ENCODE assay signal across 8 cellular contexts in genomic region chr2:199851499-199851816, GRCh38. TPM values are rescaled to one million over a fixed set of nuclear protein-coding genes. Genes with fewer than 3 reads are reported as not detected.
A peak's percentile ranks its signal among the peaks of the same experiment; 100 is the strongest.
DNase-seq lines count a peak whose midpoint lies in the region; ATAC-seq and TF ChIP-seq lines count a peak whose summit lies in the region.

No MANE protein-coding gene starts in this region.

- TF ChIP-seq CTCF in AG04449 (IDR thresholded peaks at IDR 0.05; ENCODE audit: insufficient read depth, low read length, missing control alignments) (no peak), foreskin keratinocyte (conservative IDR thresholded peaks at IDR 0.05) (no peak)

- H3K9ac ChIP-seq in HUES6 (ENCODE audit: low read length) (peak overlapping the region; percentile 32), muscle layer of colon (ENCODE audit: low read length) (peak overlapping the region; percentile 44)

- ATAC-seq in GM18505 (IDR thresholded peaks at IDR 0.05; ENCODE audit: unreplicated experiment), result no peak
- ATAC-seq in foreskin keratinocyte, result no peak
- ATAC-seq in HG03108 (IDR thresholded peaks at IDR 0.05; ENCODE audit: unreplicated experiment), result no peak

- DNase-seq in AG04449 (ENCODE audit: low read depth, low spot score) (no peak), cerebellum (ENCODE audit: low spot score) (peak; percentile 14), foreskin keratinocyte (no peak)
- no peak for DNase-seq in stimulated activated CD4-positive, alpha-beta T cell treated with anti-CD3 and anti-CD28 coated beads, Interleukin-4, amount 100 ng/mL, for 1 hour

- CTCF ChIA-PET in AG04449 (lab: Yijun Ruan, JAX), result interaction anchor here (1.3 kb wide), 1 partner anchor 9 kb away, joined by 5 read pairs; no protein-coding TSS in a partner anchor

- POLR2A ChIA-PET in AG04449 (lab: Yijun Ruan, JAX), result no interaction called here

- H3K36me3 ChIP-seq in HUES6 (ENCODE audit: control insufficient read depth, insufficient read depth, low read length) (no peaks in the 10 kb centered on the region), muscle layer of colon (ENCODE audit: insufficient read depth, low read length) (no peaks in the 10 kb centered on the region)

- H3K27me3 ChIP-seq in HUES6 (ENCODE audit: control insufficient read depth, insufficient read depth, low read length) (peaks cover 6% of the 10 kb centered on the region), muscle layer of colon (ENCODE audit: control insufficient read depth in 1 of 2, insufficient read depth in 2 of 2, low read length in 2 of 2) (no peaks in the 10 kb centered on the region), foreskin keratinocyte (peaks cover 8% of the 10 kb centered on the region)

- H3K4me3 ChIP-seq in AG04449 (ENCODE audit: low read depth, low read length) (peak overlapping the region; percentile 61), HUES6 (ENCODE audit: low read depth, low read length) (peak overlapping the region; percentile 93), muscle layer of colon (ENCODE audit: low read depth in 1 of 2, low read length in 2 of 2) (peak overlapping the region; percentile 44 to 68)

- no peak for TF ChIP-seq POLR2A in GM18505 (IDR thresholded peaks at IDR 0.05; ENCODE audit: borderline replicate concordance, extremely low read depth, insufficient read depth, insufficient read length)

- no peak overlapping the region for H3K27ac ChIP-seq in HUES6 (ENCODE audit: low read depth, low read length)
- peak overlapping the region; percentile 70 for H3K27ac ChIP-seq in muscle layer of colon (ENCODE audit: low read depth, low read length)
- H3K27ac ChIP-seq in foreskin keratinocyte, result no peak overlapping the region

- H3K4me1 ChIP-seq in HUES6 (ENCODE audit: control insufficient read depth, insufficient read depth, low read length), result peaks cover 14% of the 10 kb centered on the region
- H3K4me1 ChIP-seq in muscle layer of colon (ENCODE audit: insufficient read depth, low read length), result peaks cover 8% of the 10 kb centered on the region
- H3K4me1 ChIP-seq in foreskin keratinocyte, result peaks cover 4% of the 10 kb centered on the region

- H3K9me3 ChIP-seq in HUES6 (ENCODE audit: control insufficient read depth, insufficient read depth, low read depth, low read length) (no peaks in the 10 kb centered on the region), muscle layer of colon (ENCODE audit: low read length) (no peaks in the 10 kb centered on the region)

RNA-seq across cellular contexts. Expression of gene FTCDNL1, which starts 0.5 kb away (rescaled TPM):
- 4.1 TPM for total RNA-seq in cerebellum
- total RNA-seq in foreskin keratinocyte, result 1.1 and 1.4 TPM in 2 replicates
- 0.85 and 0.87 TPM in 2 replicates for polyA plus RNA-seq in foreskin keratinocyte

RNA-seq across cellular contexts. Expression of gene C2orf69, which starts 59.6 kb away (rescaled TPM):
- 20.7 TPM for total RNA-seq in cerebellum
- 12.8 and 14.9 TPM in 2 replicates for total RNA-seq in foreskin keratinocyte
- polyA plus RNA-seq in foreskin keratinocyte, result 3.5 and 4.6 TPM in 2 replicates
